ENCODE assay signal across 13 cellular contexts in the genomic region with DNA sequence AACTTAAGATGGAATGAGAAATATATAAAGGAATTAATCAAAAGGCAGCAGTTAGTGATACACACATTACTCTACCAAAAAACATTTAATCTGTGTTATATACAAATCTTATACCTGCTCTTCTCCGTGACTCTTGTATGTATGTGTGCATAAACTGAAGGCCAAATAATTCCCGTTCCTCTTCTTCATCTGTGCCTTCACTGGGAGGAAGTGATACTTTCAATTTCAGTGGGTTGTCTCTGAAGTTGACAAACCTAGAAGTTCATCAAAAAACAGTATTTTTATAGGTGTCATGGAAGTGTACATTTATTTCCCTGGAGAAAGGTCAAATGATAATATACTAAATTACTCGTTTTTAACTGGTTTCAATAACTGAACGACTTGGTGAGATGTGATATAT. TPM values are rescaled to one million over a fixed set of nuclear protein-coding genes. Genes with fewer than 3 reads are reported as not detected.
DNase-seq lines count a peak whose midpoint lies in the region; ATAC-seq and TF ChIP-seq lines count a peak whose summit lies in the region.
"Had no signal": no experiment of that assay in that cellular context is flagged by ENCODE, and none has a peak within 500 bp of the region (broad histone marks: within the 10 kb centered on the region; RNA-seq: fewer than 3 reads in every experiment).

No MANE protein-coding gene starts in this region.

- POLR2A ChIA-PET in CD4-positive, alpha-beta memory T cell (lab: Charles Lee; ENCODE audit: partially characterized antibody) = interaction anchor here (1.0 kb wide), 1 partner anchor 101 kb away, joined by 3 read pairs; no protein-coding TSS in a partner anchor

- H3K27ac ChIP-seq in CD4-positive, alpha-beta memory T cell (ENCODE audit: low read depth, low read length) = no peak overlapping the region
- H3K27ac ChIP-seq in left ventricle myocardium inferior (replicated peaks) = no peak overlapping the region
- H3K27ac ChIP-seq: sigmoid colon, WERI-Rb-1 had no signal

- H3K27me3 ChIP-seq in CD4-positive, alpha-beta memory T cell (ENCODE audit: insufficient read depth, low read length) = no peaks in the 10 kb centered on the region
- no peaks in the 10 kb centered on the region for H3K27me3 ChIP-seq in left ventricle myocardium inferior (ENCODE audit: low read depth)
- H3K27me3 ChIP-seq: dorsolateral prefrontal cortex, sigmoid colon had no signal

- H3K4me1 Mint-ChIP-seq in CD4-positive, alpha-beta memory T cell = peaks cover 6 to 8% (median 7%) of the 10 kb centered on the region in 4 donors

- peak; percentile 87 for ATAC-seq in GM19043 (IDR thresholded peaks at IDR 0.05; ENCODE audit: low read depth, unreplicated experiment)
- ATAC-seq in HG02759 (IDR thresholded peaks at IDR 0.05; ENCODE audit: unreplicated experiment) = peak; percentile 87

- intact Hi-C loops in CD4-positive, alpha-beta memory T cell (cut with micrococcal nuclease) = no loop called here
- intact Hi-C loops in left ventricle myocardium inferior (cut with micrococcal nuclease) = no loop called here

- CTCF ChIA-PET in CD4-positive, alpha-beta memory T cell (lab: Charles Lee; ENCODE audit: partially characterized antibody) = no interaction called here

- peaks cover 12 to 14% of the 10 kb centered on the region in 2 donors for H3K36me3 Mint-ChIP-seq in CD4-positive, alpha-beta memory T cell

- H3K4me3 ChIP-seq in CD4-positive, alpha-beta memory T cell (ENCODE audit: low read length in 2 of 2) = no peak overlapping the region
- no peak overlapping the region for H3K4me3 ChIP-seq in left ventricle myocardium inferior
- H3K4me3 ChIP-seq: dorsolateral prefrontal cortex, sigmoid colon had no signal

- H3K27ac Mint-ChIP-seq in CD4-positive, alpha-beta memory T cell = peak overlapping the region in 5 of 7 donors; percentile 5 to 49 (median 22)

- no peaks in the 10 kb centered on the region for H3K9me3 Mint-ChIP-seq in CD4-positive, alpha-beta memory T cell

- no peak overlapping the region for H3K4me3 Mint-ChIP-seq in CD4-positive, alpha-beta memory T cell

- H3K27me3 Mint-ChIP-seq in CD4-positive, alpha-beta memory T cell = no peaks in the 10 kb centered on the region

- in situ Hi-C loops in GM13977 (cut with MboI; ENCODE audit: low pct_unique_long_range_greater_than_20kb, low sequenced_read_pairs, unreplicated experiment) = no loop called here

- DNase-seq in CD4-positive, alpha-beta memory T cell = no peak
- DNase-seq in NOMO-1 treated with dmso at 0.1 percent for 144 hours (lab: John Stamatoyannopoulos, UW; ENCODE audit: unreplicated experiment) (peak; percentile 9), nucleus accumbens (lab: John Stamatoyannopoulos, UW) (no peak), NCI-H510A treated with DMSO at 0.1 percent for 48 hours (lab: John Stamatoyannopoulos, UW) (no peak), GM13977 (ENCODE audit: low spot score) (no peak), left ventricle myocardium inferior (no peak)
- DNase-seq: activated naive CD4-positive, alpha-beta T cell; AML-193; dorsolateral prefrontal cortex; sigmoid colon; WERI-Rb-1 had no signal

- peaks cover 7% of the 10 kb centered on the region for H3K4me1 ChIP-seq in CD4-positive, alpha-beta memory T cell (ENCODE audit: insufficient read depth, low read length)
- H3K4me1 ChIP-seq in left ventricle myocardium inferior = no peaks in the 10 kb centered on the region

- TF ChIP-seq CTCF in GM13977 (IDR thresholded peaks at IDR 0.05; ENCODE audit: extremely low read depth, insufficient read depth, missing control alignments) = no peak
- TF ChIP-seq CTCF in left ventricle myocardium inferior (IDR thresholded peaks at IDR 0.05; ENCODE audit: borderline replicate concordance) = no peak

- no peaks in the 10 kb centered on the region for H3K9me3 ChIP-seq in CD4-positive, alpha-beta memory T cell (ENCODE audit: control insufficient read depth in 1 of 2, low read length in 2 of 2)
- H3K9me3 ChIP-seq in left ventricle myocardium inferior (replicated peaks) = no peaks in the 10 kb centered on the region
- H3K9me3 ChIP-seq: sigmoid colon had no signal

- peaks cover 9% of the 10 kb centered on the region for H3K36me3 ChIP-seq in CD4-positive, alpha-beta memory T cell (ENCODE audit: insufficient read depth, low read length)
- H3K36me3 ChIP-seq in left ventricle myocardium inferior = peaks cover 55% of the 10 kb centered on the region

RNA-seq across cellular contexts. Expression of a gene that starts 19.3 kb away (rescaled TPM):
- 10 to 100 TPM; 45.8 to 45.9 TPM for total RNA-seq in CD4-positive, alpha-beta memory T cell
- 10 to 100 TPM; 12.5 to 12.8 TPM for polyA plus RNA-seq in CD4-positive, alpha-beta memory T cell
- 7.5 TPM for total RNA-seq in left ventricle myocardium inferior

RNA-seq across cellular contexts. Expression of a gene that starts 19.5 kb away (rescaled TPM):
- 1 to 10 TPM; 5.6 to 5.8 TPM for total RNA-seq in CD4-positive, alpha-beta memory T cell
- 1 to 10 TPM; 1.5 to 2.4 TPM for polyA plus RNA-seq in CD4-positive, alpha-beta memory T cell
- total RNA-seq in left ventricle myocardium inferior = 2.1 TPM

RNA-seq across cellular contexts. Expression of a gene that starts 25.8 kb away (rescaled TPM):
- 1 to 10 TPM; 1.0 to 1.3 TPM for total RNA-seq in CD4-positive, alpha-beta memory T cell
- under 1 TPM in 1 of 2 donors, not detected in 1; 0.13 TPM for polyA plus RNA-seq in CD4-positive, alpha-beta memory T cell
- total RNA-seq in left ventricle myocardium inferior = 166 TPM

Comparison
In these comparisons a context has a peak if more than half of its experiments do, and no peak if none do; other contexts are left out.
1. RNA of a gene that starts 25.8 kb away (total RNA-seq): 166 TPM in left ventricle myocardium inferior (single experiment); 1.0 to 1.3 TPM in CD4-positive, alpha-beta memory T cell; every median in the first group is over 10 times any median in the second.